In the genomic region with DNA sequence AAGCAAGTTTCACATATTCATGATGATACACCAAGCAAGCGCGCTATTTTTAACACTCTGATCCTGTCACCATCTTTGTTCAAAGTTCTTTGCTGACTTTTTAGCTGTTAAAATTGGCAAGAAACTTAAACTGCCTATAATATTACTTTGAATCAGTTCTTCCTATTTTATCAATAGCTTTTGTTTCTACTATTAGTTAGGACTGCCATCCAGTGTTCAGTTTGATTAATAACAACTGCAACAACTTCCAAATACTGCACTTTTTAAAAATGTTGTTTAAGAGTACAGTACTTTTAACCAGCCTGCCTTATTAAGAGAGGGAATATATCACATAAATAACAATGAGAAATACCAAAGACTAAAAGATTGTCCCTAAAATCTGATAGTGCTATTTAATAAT, we compare ENCODE assay signal across 25 cellular contexts.
A peak's percentile ranks its signal among the peaks of the same experiment; 100 is the strongest.
DNase-seq lines count a peak whose midpoint lies in the region; ATAC-seq, FAIRE-seq and TF ChIP-seq lines count a peak whose summit lies in the region.
"Had no signal": no experiment of that assay in that cellular context is flagged by ENCODE, and none has a peak within 500 bp of the region (broad histone marks: within the 10 kb centered on the region; RNA-seq: fewer than 3 reads in every experiment).

No MANE protein-coding gene starts in this region.

- H3K36me3 ChIP-seq in OCI-LY3 (replicated peaks; ENCODE audit: low read depth, low read length) (no peaks in the 10 kb centered on the region), H1 (ENCODE audit: control insufficient read depth in 2 of 4, insufficient read depth in 4 of 4, low read length in 3 of 4) (peaks cover 0 to 4% (median 0%) of the 10 kb centered on the region in 4 experiments; a peak in 2 of 8 replicates), heart left ventricle (no peaks in the 10 kb centered on the region)
- H3K36me3 ChIP-seq: brain microvascular endothelial cell, gastroesophageal sphincter, lower lobe of right lung had no signal

- no peaks in the 10 kb centered on the region for H3K79me1 ChIP-seq in H1 (ENCODE audit: low read depth, low read length)

- H4K91ac ChIP-seq in H1 (replicated peaks; ENCODE audit: insufficient read length, low read length): no peak overlapping the region

- no peak overlapping the region; the same call in 1 of the 2 replicates for H3K18ac ChIP-seq in H1 (ENCODE audit: extremely low read depth, low read length)

- no peak overlapping the region for H2BK120ac ChIP-seq in H1 (replicated peaks; ENCODE audit: low read depth, low read length)

- H3K14ac ChIP-seq in H1 (ENCODE audit: insufficient read length): no peak overlapping the region

- no peak overlapping the region for H3K56ac ChIP-seq in H1 (replicated peaks; ENCODE audit: insufficient read length, low read depth, low read length)

- no peak for TF ChIP-seq POLR2A in H1 (IDR thresholded peaks at IDR 0.05; ENCODE audit: control extremely low read depth in 1 of 2, low read depth in 2 of 2, low read length in 2 of 2)
- TF ChIP-seq POLR2A in heart left ventricle (IDR thresholded peaks at IDR 0.05): no peak

- no peak overlapping the region for H2BK12ac ChIP-seq in H1 (ENCODE audit: low read depth, low read length)

- H4K20me1 ChIP-seq in OCI-LY3 (ENCODE audit: insufficient read depth, low read length) (no peaks in the 10 kb centered on the region), H1 (replicated peaks in 1 of 2; ENCODE audit: control insufficient read depth in 1 of 2, insufficient read depth in 2 of 2, low read length in 2 of 2) (no peaks in the 10 kb centered on the region)

- POLR2A ChIA-PET in H1 (lab: Charles Lee; ENCODE audit: partially characterized antibody): no interaction called here

- H3K23ac ChIP-seq in H1 (ENCODE audit: insufficient read length): no peak overlapping the region

- no peak overlapping the region for H3K4me3 ChIP-seq in OCI-LY3 (ENCODE audit: low read length)
- 0 out of 8 replicates have a peak overlapping the region, but pooled peaks of 1 of the 4 experiments have one; percentile 32 for H3K4me3 ChIP-seq in H1 (ENCODE audit: extremely low read depth in 1 of 4, insufficient read depth in 2 of 4, low read depth in 3 of 4, low read length in 4 of 4)
- H3K4me3 ChIP-seq in heart left ventricle: no peak overlapping the region
- H3K4me3 ChIP-seq: gastroesophageal sphincter, lower lobe of right lung, skin epidermis had no signal

- no peaks in the 10 kb centered on the region for H3K23me2 ChIP-seq in H1 (ENCODE audit: low read depth, low read length)

- H2BK20ac ChIP-seq in H1 (ENCODE audit: low read length): no peak overlapping the region

- intact Hi-C loops in heart left ventricle (cut with DNase I): no loop called here

- no peaks in the 10 kb centered on the region for H3K27me3 ChIP-seq in OCI-LY3 (ENCODE audit: low read depth, low read length)
- H3K27me3 ChIP-seq in H1 (replicated peaks in 1 of 4; ENCODE audit: control insufficient read depth in 3 of 4, extremely low read depth in 1 of 4, insufficient read depth in 3 of 4, low read length in 3 of 4): no peaks in the 10 kb centered on the region
- peaks cover 0 to 6% (median 0%) of the 10 kb centered on the region in 9 donors for H3K27me3 ChIP-seq in heart left ventricle
- H3K27me3 ChIP-seq: brain microvascular endothelial cell, gastroesophageal sphincter had no signal

- no peaks in the 10 kb centered on the region for H3K79me2 ChIP-seq in OCI-LY3 (ENCODE audit: low read length)
- no peaks in the 10 kb centered on the region for H3K79me2 ChIP-seq in H1 (ENCODE audit: control insufficient read depth in 1 of 2, insufficient read depth in 2 of 2, low read length in 2 of 2)

- H2BK15ac ChIP-seq in H1 (ENCODE audit: low read length): no peak overlapping the region

- H3K4ac ChIP-seq in H1 (replicated peaks; ENCODE audit: insufficient read length, low read depth, low read length): no peak overlapping the region

- H3K27ac ChIP-seq in 22Rv1 (no peak overlapping the region), OCI-LY3 (ENCODE audit: low read length) (no peak overlapping the region), H1 (ENCODE audit: low read depth, low read length) (no peak overlapping the region), heart left ventricle (no peak overlapping the region)
- H3K27ac ChIP-seq: brain microvascular endothelial cell, gastroesophageal sphincter, lower lobe of right lung, skin epidermis had no signal

- H2AFZ ChIP-seq in OCI-LY3 (ENCODE audit: low read depth, low read length) (no peak overlapping the region), H1 (ENCODE audit: low read length) (no peak overlapping the region; the same call in 1 of the 2 replicates)

- no peak overlapping the region for H2AK5ac ChIP-seq in H1 (ENCODE audit: low read depth, low read length)

- peak in 1 of 2 experiments; percentile 59; a peak in 3 of 4 replicates for TF ChIP-seq RAD21 in H1 (IDR thresholded peaks at IDR 0.05 in 1 of 2, conservative IDR thresholded peaks at IDR 0.05 in 1 of 2; ENCODE audit: low read depth in 2 of 2, low read length in 2 of 2)

- TF ChIP-seq CTCF in 22Rv1 (IDR thresholded peaks at IDR 0.05) (peak; percentile 47), OCI-LY3 (IDR thresholded peaks at IDR 0.05; ENCODE audit: low read depth, low read length) (peak; percentile 57), H1 (IDR thresholded peaks at IDR 0.05; ENCODE audit: control extremely low read depth in 1 of 3, insufficient read depth in 1 of 3, low read depth in 1 of 3, low read length in 3 of 3) (peak in 1 of 3 experiments; percentile 8; a peak in 1 of 4 replicates), heart left ventricle (IDR thresholded peaks at IDR 0.05) (no peak)

- FAIRE-seq in GM18507 (lab: Jason Lieb, UNC): peak; percentile 5
- FAIRE-seq in H1 (lab: Jason Lieb, UNC): peak; percentile 32
- FAIRE-seq: GM12891 had no signal

- DNase-seq in GM18507 (ENCODE audit: extremely low spot score, insufficient read length, low read depth): no peak
- DNase-seq in H1 (ENCODE audit: low read depth in 1 of 2, low spot score in 2 of 2): no peak
- DNase-seq in iPS-NIHi11 (ENCODE audit: low spot score): no peak
- DNase-seq in heart left ventricle: no peak
- no peak for DNase-seq in A172 (ENCODE audit: low spot score)
- DNase-seq: activated CD4-positive, alpha-beta T cell treated with anti-CD3 and anti-CD28 coated beads, Interleukin-2, amount 50 U/mL, for 4 hours; activated naive CD4-positive, alpha-beta T cell treated with anti-CD3 and anti-CD28 coated beads, Interleukin-2, amount 50 U/mL, for 16 hours; activated T-cell treated with anti-CD3 and anti-CD28 coated beads, Interleukin-2, amount 50 U/mL, for 1 hour; brain microvascular endothelial cell; dermis blood vessel endothelial cell; GDM1; immature natural killer cell; lower lobe of right lung; naive B cell; NCI-H187 treated with DMSO at 0.1 percent for 48 hours; NCI-H524 treated with DMSO at 0.1 percent for 48 hours; stimulated activated CD4-positive, alpha-beta T cell treated with anti-CD3 and anti-CD28 coated beads, Interleukin-4, amount 100 ng/mL, for 4 hours; stimulated activated CD8-positive, alpha-beta memory T cell treated with anti-CD3 and anti-CD28 coated beads, Interleukin-4, amount 100 ng/mL, for 48 hours had no signal

- TF ChIP-seq EP300 in H1 (IDR thresholded peaks at IDR 0.05; ENCODE audit: borderline replicate concordance in 1 of 2, low read depth in 2 of 2, low read length in 2 of 2): no peak

- H4K5ac ChIP-seq in H1 (ENCODE audit: insufficient read length, low read depth, low read length): peak overlapping the region; percentile 99

- H3K4me2 ChIP-seq in OCI-LY3 (ENCODE audit: low read length): no peak overlapping the region
- H3K4me2 ChIP-seq in H1 (ENCODE audit: insufficient read depth in 1 of 2, low read depth in 2 of 2, low read length in 2 of 2): no peak overlapping the region; a peak in 1 of 4 replicates

- H3K9me3 ChIP-seq in OCI-LY3 (ENCODE audit: insufficient read depth, low read length) (no peaks in the 10 kb centered on the region), H1 (ENCODE audit: insufficient read depth in 2 of 2, low read depth in 1 of 2, low read length in 1 of 2) (no peaks in the 10 kb centered on the region), heart left ventricle (peaks cover 0 to 6% (median 0%) of the 10 kb centered on the region in 12 donors)
- H3K9me3 ChIP-seq: gastroesophageal sphincter, lower lobe of right lung had no signal

- ATAC-seq in GM18498 (IDR thresholded peaks at IDR 0.05; ENCODE audit: unreplicated experiment) (no peak), heart left ventricle (no peak)
- ATAC-seq: gastroesophageal sphincter, lower lobe of right lung, Panc1 had no signal

- peak overlapping the region; percentile 86; the same call in 1 of the 2 replicates for H2BK5ac ChIP-seq in H1 (ENCODE audit: low read depth, low read length)

- 36% methylated on average over 2 of the region's 2 CpGs; no CpG with 5 or more reads in 1 of the 2 experiments for WGBS in H1 (ENCODE audit: extremely low coverage in 1 of 2, insufficient coverage in 1 of 2, insufficient read length in 1 of 2, insufficient replicate concordance in 2 of 2, low coverage in 1 of 2, low lambda C conversion rate in 2 of 2, missing lambda C conversion rate in 1 of 2), 2 experiments
- 33 to 53% (median 46%) methylated on average over 2 of the region's 2 CpGs for WGBS in heart left ventricle, 4 donors

- CTCF ChIA-PET in H1 (lab: Charles Lee; ENCODE audit: partially characterized antibody): interaction anchor here (0.6 to 1.5 kb wide), 5 partner anchors 9 to 420 kb away, joined by 4 to 6 read pairs (median 5); no protein-coding TSS in a partner anchor

- H3K9ac ChIP-seq in OCI-LY3 (ENCODE audit: low read length) (no peak overlapping the region), H1 (replicated peaks in 1 of 4; ENCODE audit: extremely low read depth in 1 of 4, low read depth in 3 of 4, low read length in 3 of 4) (no peak overlapping the region)

- no peaks in the 10 kb centered on the region for H3K4me1 ChIP-seq in OCI-LY3 (ENCODE audit: low read length)
- peaks cover 0 to 4% (median 0%) of the 10 kb centered on the region in 4 experiments; a peak in 3 of 7 replicates for H3K4me1 ChIP-seq in H1 (replicated peaks in 1 of 4; ENCODE audit: control insufficient read depth in 3 of 4, insufficient read depth in 4 of 4, low read length in 3 of 4)
- H3K4me1 ChIP-seq in heart left ventricle: no peaks in the 10 kb centered on the region
- H3K4me1 ChIP-seq: gastroesophageal sphincter, lower lobe of right lung had no signal

- H4K8ac ChIP-seq in H1 (ENCODE audit: extremely low read depth, insufficient read depth, low read length): no peak overlapping the region

TF ChIP-seq in H1, 55 proteins besides CTCF, POLR2A, EP300 and RAD21:
- TF ChIP-seq TBP (IDR thresholded peaks at IDR 0.05; ENCODE audit: low read depth, low read length) (no peak), PHF8 (conservative IDR thresholded peaks at IDR 0.05; ENCODE audit: low read depth, low read length) (no peak), RBBP5 (IDR thresholded peaks at IDR 0.05; ENCODE audit: borderline replicate concordance, low read depth, low read length) (no peak), ASH2L (IDR thresholded peaks at IDR 0.05; ENCODE audit: low read length) (no peak)
- TF ChIP-seq, protein P1, sequence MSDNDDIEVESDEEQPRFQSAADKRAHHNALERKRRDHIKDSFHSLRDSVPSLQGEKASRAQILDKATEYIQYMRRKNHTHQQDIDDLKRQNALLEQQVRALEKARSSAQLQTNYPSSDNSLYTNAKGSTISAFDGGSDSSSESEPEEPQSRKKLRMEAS (IDR thresholded peaks at IDR 0.05): no peak

Comparison
In these comparisons a context has a peak if more than half of its experiments do, and no peak if none do; other contexts are left out.
1. CTCF ChIP-seq: peak in 22Rv1 (single experiment) and OCI-LY3 (single experiment); none in heart left ventricle (0 of 12).